25 cellular contexts compared by ENCODE assay signal in the genomic region with DNA sequence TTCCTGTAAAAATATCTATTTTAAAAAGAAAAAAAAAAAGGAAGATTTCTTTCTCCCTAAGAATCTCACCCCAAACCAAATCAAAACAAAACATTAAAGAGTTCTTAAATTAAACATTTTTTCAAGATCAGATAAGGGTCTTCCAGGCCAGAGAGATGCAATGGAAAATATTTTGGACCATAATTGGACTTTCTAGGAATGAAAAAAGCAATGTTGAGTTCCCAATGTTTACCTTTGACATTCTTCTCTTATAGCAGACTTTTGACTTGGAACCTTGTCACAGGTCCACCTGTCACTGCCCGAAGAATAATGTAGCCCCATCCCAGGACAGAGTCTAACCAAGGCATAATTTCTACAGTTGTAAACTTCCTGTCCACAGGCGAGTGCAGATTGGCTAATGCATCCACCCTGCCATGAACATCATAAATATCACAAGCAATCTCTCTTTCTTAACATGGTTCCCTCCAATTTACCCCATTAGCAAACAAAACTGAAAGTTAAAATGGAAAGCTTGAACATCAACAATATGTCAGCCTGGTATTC.
"Had no signal": no experiment of that assay in that cellular context is flagged by ENCODE, and none has a peak within 500 bp of the region (broad histone marks: within the 10 kb centered on the region; RNA-seq: fewer than 3 reads in every experiment).

No MANE protein-coding gene starts in this region.

- H2AFZ ChIP-seq: parathyroid adenoma had no signal

- H3K9ac ChIP-seq: parathyroid adenoma had no signal

- H3K27ac Mint-ChIP-seq: naive thymus-derived CD4-positive, alpha-beta T cell; nephron progenitor cell; stimulated activated effector memory CD8-positive, alpha-beta T cell treated with anti-CD3 and anti-CD28 coated beads, Interleukin-12 subunit alpha, Interleukin-12 subunit beta, amount 100 ng/mL, for 72 hours; type B pancreatic cell had no signal

- H3K36me3 Mint-ChIP-seq: naive thymus-derived CD4-positive, alpha-beta T cell; stimulated activated effector memory CD8-positive, alpha-beta T cell treated with anti-CD3 and anti-CD28 coated beads, Interleukin-12 subunit alpha, Interleukin-12 subunit beta, amount 100 ng/mL, for 72 hours; type B pancreatic cell had no signal

- H3K4me3 ChIP-seq: dorsolateral prefrontal cortex, gastrocnemius medialis, lung, prostate gland, sigmoid colon, skin epidermis, suprapubic skin, thyroid gland had no signal

- H3K4me3 Mint-ChIP-seq: naive thymus-derived CD4-positive, alpha-beta T cell; nephron progenitor cell; stimulated activated effector memory CD8-positive, alpha-beta T cell treated with anti-CD3 and anti-CD28 coated beads, Interleukin-12 subunit alpha, Interleukin-12 subunit beta, amount 100 ng/mL, for 72 hours; type B pancreatic cell had no signal

- H3K36me3 ChIP-seq: gastrocnemius medialis, prostate gland, sigmoid colon, suprapubic skin, thyroid gland had no signal

- H3K27me3 Mint-ChIP-seq: type B pancreatic cell had no signal

- H3K27ac ChIP-seq: gastrocnemius medialis, parathyroid adenoma, prostate gland, sigmoid colon, skin epidermis, suprapubic skin, thyroid gland had no signal

- H3K4me1 Mint-ChIP-seq: stimulated activated effector memory CD8-positive, alpha-beta T cell treated with anti-CD3 and anti-CD28 coated beads, Interleukin-12 subunit alpha, Interleukin-12 subunit beta, amount 100 ng/mL, for 72 hours had no signal

- H3K9me3 Mint-ChIP-seq: naive thymus-derived CD4-positive, alpha-beta T cell; nephron progenitor cell; stimulated activated effector memory CD8-positive, alpha-beta T cell treated with anti-CD3 and anti-CD28 coated beads, Interleukin-12 subunit alpha, Interleukin-12 subunit beta, amount 100 ng/mL, for 72 hours; type B pancreatic cell had no signal

- FAIRE-seq: kidney, urothelium cell line had no signal

- H3K79me2 ChIP-seq: parathyroid adenoma had no signal

- H3K27me3 ChIP-seq: dorsolateral prefrontal cortex, gastrocnemius medialis, sigmoid colon, suprapubic skin, thyroid gland had no signal

- ATAC-seq: gastrocnemius medialis; left cardiac atrium; left ventricle myocardium superior; naive thymus-derived CD4-positive, alpha-beta T cell; stimulated activated effector memory CD8-positive, alpha-beta T cell treated with anti-CD3 and anti-CD28 coated beads, Interleukin-12 subunit alpha, Interleukin-12 subunit beta, amount 100 ng/mL, for 72 hours; stimulated activated naive CD8-positive, alpha-beta T cell treated with anti-CD3 and anti-CD28 coated beads, Interleukin-15, Interleukin-2, amounts not matched to agents 100 U/mL and 50 U/mL, for 24 hours had no signal

- H3K4me1 ChIP-seq: parathyroid adenoma, prostate gland had no signal

- DNase-seq: cortex of kidney; dorsolateral prefrontal cortex; effector CD8-positive, alpha-beta T cell; gastrocnemius medialis; glutamatergic neuron; kidney; left cardiac atrium; left ventricle myocardium superior; mesendoderm; naive thymus-derived CD4-positive, alpha-beta T cell; nephron progenitor cell; retina; sigmoid colon; stimulated activated CD4-positive, alpha-beta T cell treated with anti-CD3 and anti-CD28 coated beads, Interleukin-2, amount 100 ng/mL, for 48 hours; stimulated activated CD8-positive, alpha-beta memory T cell treated with anti-CD3 and anti-CD28 coated beads, Interleukin-4, amount 100 ng/mL, for 48 hours; stimulated activated naive CD8-positive, alpha-beta T cell treated with anti-CD3 and anti-CD28 coated beads, Interleukin-15, Interleukin-2, amounts not matched to agents 100 U/mL and 50 U/mL, for 24 hours; thyroid gland had no signal

- H3K9me3 ChIP-seq: gastrocnemius medialis, prostate gland, sigmoid colon, suprapubic skin, thyroid gland had no signal
